In genomic region chr2:54470241-54470938, GRCh38 we compare ENCODE assay signal across 11 cellular contexts. TPM values are rescaled to one million over a fixed set of nuclear protein-coding genes. Genes with fewer than 3 reads are reported as not detected.
DNase-seq lines count a peak whose midpoint lies in the region; ATAC-seq and TF ChIP-seq lines count a peak whose summit lies in the region.
"Had no signal": no experiment of that assay in that cellular context is flagged by ENCODE, and none has a peak within 500 bp of the region (broad histone marks: within the 10 kb centered on the region; RNA-seq: fewer than 3 reads in every experiment).

No MANE protein-coding gene starts in this region.

- H3K27ac ChIP-seq in OCI-LY7 (ENCODE audit: low read depth, low read length, poor library complexity, severe bottlenecking) = no peak overlapping the region

- no peak overlapping the region for H3K4me2 ChIP-seq in OCI-LY7 (ENCODE audit: low read length)

- H4K20me1 ChIP-seq in OCI-LY7 (ENCODE audit: insufficient read depth, low read length) = no peaks in the 10 kb centered on the region

- no peaks in the 10 kb centered on the region for H3K27me3 Mint-ChIP-seq in progenitor cell of endocrine pancreas
- H3K27me3 Mint-ChIP-seq: IgD-negative memory B cell had no signal

- intact Hi-C loops in OCI-LY7 (cut with micrococcal nuclease; ENCODE audit: unreplicated experiment) = no loop called here

- H3K9me3 ChIP-seq in OCI-LY7 (ENCODE audit: low read length) = no peaks in the 10 kb centered on the region
- H3K9me3 ChIP-seq: body of pancreas had no signal

- no peak for ATAC-seq in GM19397 (IDR thresholded peaks at IDR 0.05; ENCODE audit: unreplicated experiment)

- peak overlapping the region; percentile 16; the same call in 1 of the 2 replicates for H2AFZ ChIP-seq in OCI-LY7 (ENCODE audit: low read length)

- CTCF ChIA-PET in OCI-LY7 (lab: Charles Lee; ENCODE audit: unreplicated experiment) = no interaction called here

- H3K36me3 ChIP-seq in OCI-LY7 (ENCODE audit: insufficient read depth, low read length) = no peaks in the 10 kb centered on the region

- no peak overlapping the region for H3K4me3 Mint-ChIP-seq in progenitor cell of endocrine pancreas (ENCODE audit: low read depth)
- H3K4me3 Mint-ChIP-seq: IgD-negative memory B cell had no signal

- TF ChIP-seq CTCF in OCI-LY7 (conservative IDR thresholded peaks at IDR 0.05; ENCODE audit: low read length) (no peak), progenitor cell of endocrine pancreas (IDR thresholded peaks at IDR 0.05; ENCODE audit: unreplicated experiment) (no peak)

- H3K4me1 Mint-ChIP-seq in progenitor cell of endocrine pancreas (ENCODE audit: low read depth) = peaks cover 3% of the 10 kb centered on the region

- peaks cover 4% of the 10 kb centered on the region for H3K9me3 Mint-ChIP-seq in progenitor cell of endocrine pancreas (ENCODE audit: low read depth)
- H3K9me3 Mint-ChIP-seq: IgD-negative memory B cell had no signal

- POLR2A ChIA-PET in OCI-LY7 (lab: Charles Lee) = interaction anchor here (1.2 kb wide), 1 partner anchor 11 kb away, joined by 3 read pairs; no protein-coding TSS in a partner anchor

- H3K4me3 ChIP-seq in OCI-LY7 (ENCODE audit: low read depth, low read length, poor library complexity, severe bottlenecking) = no peak overlapping the region
- H3K4me3 ChIP-seq: body of pancreas had no signal

- BruUV-seq in OCI-LY7 (replicated peaks; lab: Mats Ljungman, UMichigan) = no TSS peak

- H3K4me1 ChIP-seq in OCI-LY7 (ENCODE audit: insufficient read depth, low read length, poor library complexity, severe bottlenecking) = peaks cover 16% of the 10 kb centered on the region

- H3K9me2 ChIP-seq in OCI-LY7 (ENCODE audit: insufficient read depth, low read length) = no peaks in the 10 kb centered on the region

- peak overlapping the region; percentile 37 for H3K27ac Mint-ChIP-seq in progenitor cell of endocrine pancreas
- H3K27ac Mint-ChIP-seq: IgD-negative memory B cell had no signal

- no peaks in the 10 kb centered on the region for H3K79me2 ChIP-seq in OCI-LY7 (ENCODE audit: insufficient read depth, low read depth, low read length)

- peaks cover 3% of the 10 kb centered on the region for H3K36me3 Mint-ChIP-seq in progenitor cell of endocrine pancreas (ENCODE audit: insufficient read depth)
- H3K36me3 Mint-ChIP-seq: IgD-negative memory B cell had no signal

- peak; percentile 39 for DNase-seq in AG20443 (ENCODE audit: low spot score)
- DNase-seq in OCI-LY7 (ENCODE audit: low spot score) = no peak
- peak; percentile 40 for DNase-seq in fibroblast of peridontal ligament (ENCODE audit: extremely low read depth)
- DNase-seq in progenitor cell of endocrine pancreas (ENCODE audit: low spot score, unreplicated experiment) = no peak
- no peak for DNase-seq in COR-L47 (lab: John Stamatoyannopoulos, UW)
- DNase-seq in Ammon's horn (ENCODE audit: low spot score) = no peak
- DNase-seq in central memory CD4-positive, alpha-beta T cell = no peak
- DNase-seq: activated CD4-positive, CD25-positive, alpha-beta regulatory T cell treated with anti-CD3 and anti-CD28 coated beads, Interleukin-2, amount 50 U/mL, for 72 hours; body of pancreas had no signal

RNA-seq across cellular contexts. Expression of gene SPTBN1, which starts 14.3 kb away (rescaled TPM):
- 183 and 200 TPM in 2 replicates for total RNA-seq in OCI-LY7 (2014; rRNA removed; shearing (Covaris generic))
- total RNA-seq in OCI-LY7 (2022) = 132 and 160 TPM in 2 replicates
- total RNA-seq in progenitor cell of endocrine pancreas = 283 and 287 TPM in 2 replicates

Comparison
In these comparisons a context has a peak if more than half of its experiments do, and no peak if none do; other contexts are left out.
1. DNase-seq: peak in AG20443 (single experiment) and fibroblast of peridontal ligament (single experiment); none in OCI-LY7 (single experiment), progenitor cell of endocrine pancreas (single experiment), COR-L47 (single experiment), Ammon's horn (single experiment) and central memory CD4-positive, alpha-beta T cell (single experiment).